ENCODE assay signal across 24 cellular contexts in the genomic region with DNA sequence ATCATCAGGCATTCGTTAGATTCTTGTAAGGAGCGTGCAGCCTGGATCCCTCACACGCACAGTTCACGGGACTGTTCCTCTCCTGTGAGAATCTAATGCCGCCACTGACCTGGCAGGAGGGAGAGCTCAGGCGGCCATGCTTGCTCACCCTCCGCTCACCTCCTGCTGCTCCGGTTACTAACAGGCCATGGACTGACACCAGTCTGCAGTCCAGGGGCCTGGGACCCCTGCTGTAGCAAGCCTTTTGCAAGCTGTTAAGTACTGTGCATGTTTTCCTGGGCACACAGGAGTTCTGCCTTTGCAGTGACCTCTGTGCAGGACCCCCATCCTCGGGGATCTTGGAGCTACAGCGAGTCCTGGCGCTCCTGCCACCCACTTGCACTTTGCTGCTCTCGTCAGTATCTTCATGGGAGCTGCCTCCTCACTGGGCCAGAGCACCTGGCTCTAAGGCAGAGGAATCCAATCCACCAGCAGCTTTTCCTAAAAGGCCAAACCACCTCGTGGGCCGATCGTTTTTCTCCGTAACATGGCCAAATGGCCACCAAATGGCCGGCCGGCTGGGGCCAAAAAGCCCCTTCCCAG.
DNase-seq lines count a peak whose midpoint lies in the region; ATAC-seq and TF ChIP-seq lines count a peak whose summit lies in the region.
"Had no signal": no experiment of that assay in that cellular context is flagged by ENCODE, and none has a peak within 500 bp of the region (broad histone marks: within the 10 kb centered on the region; RNA-seq: fewer than 3 reads in every experiment).

No MANE protein-coding gene starts in this region.

- no peak overlapping the region for H2AFZ ChIP-seq in ACC112 (ENCODE audit: low read length, unreplicated experiment)
- no peak overlapping the region for H2AFZ ChIP-seq in PC-3 (ENCODE audit: low read length)
- no peak overlapping the region for H2AFZ ChIP-seq in osteoblast (ENCODE audit: low read length)
- H2AFZ ChIP-seq: GM23338, PC-9 had no signal

- H3K27me3 ChIP-seq in ACC112 (ENCODE audit: insufficient read depth, low read length): no peaks in the 10 kb centered on the region
- H3K27me3 ChIP-seq in PC-3 (ENCODE audit: low read length): no peaks in the 10 kb centered on the region
- H3K27me3 ChIP-seq in osteoblast (ENCODE audit: insufficient read depth, low read length): peaks cover 47% of the 10 kb centered on the region
- H3K27me3 ChIP-seq in effector memory CD4-positive, alpha-beta T cell (replicated peaks; ENCODE audit: control insufficient read depth, insufficient read depth, low read length, poor library complexity, severe bottlenecking): no peaks in the 10 kb centered on the region
- H3K27me3 ChIP-seq: BLaER1 treated with 17β-estradiol and CSF1 and Interleukin-3, amounts not matched to agents 10 nM and 100 nM had no signal

- H3K27ac ChIP-seq in ACC112 (ENCODE audit: low read depth, low read length): peak overlapping the region; percentile 16; the same call in 1 of the 2 replicates
- H3K27ac ChIP-seq in PC-3 (ENCODE audit: low read length): peak overlapping the region; percentile 66
- H3K27ac ChIP-seq in osteoblast (ENCODE audit: low read depth, low read length): peak overlapping the region; percentile 24
- no peak overlapping the region for H3K27ac ChIP-seq in effector memory CD4-positive, alpha-beta T cell (ENCODE audit: insufficient read depth, low read length, poor library complexity, severe bottlenecking)
- H3K27ac ChIP-seq: BLaER1 treated with 17β-estradiol and CSF1 and Interleukin-3, amounts not matched to agents 10 nM and 100 nM; KMS-11; PC-9; SK-N-MC had no signal

- CTCF ChIA-PET in PC-3 (lab: Charles Lee): interaction anchor here (0.6 to 1.2 kb wide), 2 partner anchors 209 to 228 kb away, joined by 3 read pairs; no protein-coding TSS in a partner anchor

- POLR2A ChIA-PET in PC-3 (lab: Charles Lee; ENCODE audit: unreplicated experiment): no interaction called here

- H3K9me3 ChIP-seq in PC-3 (ENCODE audit: low read length): no peaks in the 10 kb centered on the region
- no peaks in the 10 kb centered on the region for H3K9me3 ChIP-seq in osteoblast (ENCODE audit: low read depth, low read length)
- no peaks in the 10 kb centered on the region for H3K9me3 ChIP-seq in effector memory CD4-positive, alpha-beta T cell (ENCODE audit: control insufficient read depth, low read length)

- ATAC-seq in PC-3 (peak; percentile 14), HG02870 (IDR thresholded peaks at IDR 0.05; ENCODE audit: unreplicated experiment) (no peak)

- H3K4me2 ChIP-seq in PC-3 (ENCODE audit: low read length): peak overlapping the region; percentile 64
- H3K4me2 ChIP-seq in osteoblast (ENCODE audit: insufficient read depth, low read length): peak overlapping the region; percentile 23
- H3K4me2 ChIP-seq: BLaER1 treated with 17β-estradiol and CSF1 and Interleukin-3, amounts not matched to agents 10 nM and 100 nM; GM23338; KMS-11; PC-9 had no signal

- no peak for DNase-seq in PC-3
- DNase-seq in islet precursor cell: peak; percentile 42
- no peak for DNase-seq in osteoblast (ENCODE audit: insufficient read length, low spot score, missing footprints)
- DNase-seq in effector memory CD4-positive, alpha-beta T cell: no peak
- DNase-seq in GM03348 (ENCODE audit: low spot score): no peak
- DNase-seq in KBM-7: no peak
- DNase-seq: AML-193; CD4-positive, alpha-beta T cell; H9; NCI-H1092 treated with DMSO at 0.1 percent for 48 hours; NCI-H1436 treated with DMSO at 0.1 percent for 48 hours; NCI-H187 treated with DMSO at 0.1 percent for 48 hours; NCI-H446 treated with DMSO at 0.1 percent for 48 hours; NCI-H526; NCI-H82; NK-92 treated with Interleukin-12 subunit alpha and Interleukin-12 subunit beta, amount 100 ng/mL, for 24 hours; PC-9; SHP77 treated with DMSO at 0.1 percent for 48 hours had no signal

- H3K36me3 ChIP-seq in ACC112 (ENCODE audit: insufficient read depth, low read length) (no peaks in the 10 kb centered on the region), PC-3 (ENCODE audit: low read depth, low read length) (no peaks in the 10 kb centered on the region), osteoblast (ENCODE audit: insufficient read depth, low read length) (no peaks in the 10 kb centered on the region)
- H3K36me3 ChIP-seq in effector memory CD4-positive, alpha-beta T cell (ENCODE audit: control insufficient read depth, insufficient read depth, low read length): no peaks in the 10 kb centered on the region
- H3K36me3 ChIP-seq: BLaER1 treated with 17β-estradiol and CSF1 and Interleukin-3, amounts not matched to agents 10 nM and 100 nM had no signal

- H3K9ac ChIP-seq in PC-3 (ENCODE audit: low read length): peak overlapping the region; percentile 48
- H3K9ac ChIP-seq: BLaER1 treated with 17β-estradiol and CSF1 and Interleukin-3, amounts not matched to agents 10 nM and 100 nM; KMS-11 had no signal

- no peaks in the 10 kb centered on the region for H3F3A ChIP-seq in PC-3 (ENCODE audit: low read length, unreplicated experiment)

- no peaks in the 10 kb centered on the region for H3K79me2 ChIP-seq in ACC112 (ENCODE audit: control insufficient read depth, insufficient read depth, low read length, unreplicated experiment)
- no peaks in the 10 kb centered on the region for H3K79me2 ChIP-seq in PC-3 (ENCODE audit: low read length)
- H3K79me2 ChIP-seq in osteoblast (ENCODE audit: insufficient read depth, low read length): no peaks in the 10 kb centered on the region

- H3K4me1 ChIP-seq in ACC112 (ENCODE audit: control insufficient read depth, insufficient read depth, low read length, unreplicated experiment) (peaks cover 14% of the 10 kb centered on the region), PC-3 (ENCODE audit: insufficient read depth, low read length) (peaks cover 19% of the 10 kb centered on the region), osteoblast (ENCODE audit: insufficient read depth, low read length) (peaks cover 12% of the 10 kb centered on the region)
- H3K4me1 ChIP-seq in effector memory CD4-positive, alpha-beta T cell (ENCODE audit: control insufficient read depth, insufficient read depth, low read length, poor library complexity, severe bottlenecking): no peaks in the 10 kb centered on the region
- H3K4me1 ChIP-seq: BLaER1 treated with 17β-estradiol and CSF1 and Interleukin-3, amounts not matched to agents 10 nM and 100 nM had no signal

- intact Hi-C loops in PC-3 (cut with micrococcal nuclease): no loop called here

- no TSS peak for BruUV-seq in PC-3 (replicated peaks; lab: Mats Ljungman, UMichigan)

- H3K4me3 ChIP-seq in ACC112 (ENCODE audit: low read depth, low read length): no peak overlapping the region
- no peak overlapping the region for H3K4me3 ChIP-seq in PC-3 (ENCODE audit: low read length)
- no peak overlapping the region for H3K4me3 ChIP-seq in osteoblast (ENCODE audit: insufficient read depth, low read length)
- no peak overlapping the region for H3K4me3 ChIP-seq in effector memory CD4-positive, alpha-beta T cell (ENCODE audit: insufficient read depth, low read depth, low read length, poor library complexity, severe bottlenecking)
- H3K4me3 ChIP-seq: BLaER1 treated with 17β-estradiol and CSF1 and Interleukin-3, amounts not matched to agents 10 nM and 100 nM; GM23338; PC-9; SK-N-MC had no signal

- H3K9me2 ChIP-seq in PC-3 (replicated peaks; ENCODE audit: low read length): no peaks in the 10 kb centered on the region

- TF ChIP-seq CTCF in PC-3 (conservative IDR thresholded peaks at IDR 0.05; ENCODE audit: low read depth, low read length): no peak
- no peak for TF ChIP-seq CTCF in osteoblast (IDR thresholded peaks at IDR 0.05; ENCODE audit: extremely low read depth, low read depth, low read length)

- in situ Hi-C loops in KBM-7 (cut with MboI; ENCODE audit: low pct_unique_long_range_greater_than_20kb, low sequenced_read_pairs): no loop called here

- H4K20me1 ChIP-seq in PC-3 (ENCODE audit: low read length) (no peaks in the 10 kb centered on the region), osteoblast (ENCODE audit: insufficient read depth, low read length) (no peaks in the 10 kb centered on the region)
- H4K20me1 ChIP-seq: BLaER1 treated with 17β-estradiol and CSF1 and Interleukin-3, amounts not matched to agents 10 nM and 100 nM had no signal
